ENCODE assay signal across 1 cellular context in the genomic region with DNA sequence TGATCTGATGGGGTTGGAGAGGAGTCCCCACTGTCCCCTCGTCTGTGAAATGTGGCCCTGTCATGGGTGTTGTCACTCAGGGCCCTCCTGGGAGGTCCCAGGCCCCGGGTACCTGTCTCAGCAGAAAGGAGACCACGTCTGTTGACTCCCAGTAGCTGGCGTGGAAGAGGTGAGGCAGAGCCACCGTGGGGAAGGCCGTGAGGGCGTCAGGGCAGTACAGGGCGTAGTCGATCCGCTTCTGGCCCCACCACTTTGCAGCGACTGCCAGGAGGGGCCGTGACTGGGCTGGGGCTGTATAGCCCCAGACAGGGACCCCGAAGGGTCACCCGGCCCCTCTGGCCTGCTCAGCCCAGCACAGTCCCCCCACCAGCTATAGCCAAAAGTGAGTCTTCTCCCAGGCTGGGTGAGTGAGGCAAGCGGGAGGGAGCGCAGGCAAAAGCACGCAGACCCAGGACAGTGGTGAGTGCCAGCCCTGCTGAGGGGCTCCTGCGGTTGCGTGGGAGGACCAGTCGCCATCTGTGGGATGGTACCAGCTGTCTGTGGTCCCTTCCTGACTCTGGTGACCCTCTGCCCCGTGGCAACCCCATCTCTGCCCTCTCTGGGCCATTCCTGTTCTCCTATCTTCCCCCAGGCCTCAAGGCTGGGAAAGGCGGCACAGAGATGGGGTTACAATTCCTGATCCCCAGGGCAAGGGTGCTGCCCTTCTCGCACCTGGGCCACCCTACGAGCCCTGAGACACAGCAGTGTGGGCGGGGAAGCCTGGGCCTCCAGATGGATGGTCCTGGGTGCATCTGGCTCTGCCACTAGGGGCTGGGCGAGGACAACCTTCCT.
TF ChIP-seq lines count a peak whose summit lies in the region.

No MANE protein-coding gene starts in this region.

TF ChIP-seq in GM23338, 12 proteins besides CTCF, POLR2A, EP300 and RAD21:
- TF ChIP-seq NANOG (IDR thresholded peaks at IDR 0.05; ENCODE audit: borderline replicate concordance) (no peak), EZH2phosphoT487 (IDR thresholded peaks at IDR 0.05; ENCODE audit: unreplicated experiment) (no peak), POLR2AphosphoS5 (IDR thresholded peaks at IDR 0.05; ENCODE audit: low read depth) (no peak), ZNF462 (CRISPR knock-in tag; IDR thresholded peaks at IDR 0.05) (no peak), CREB1 (CRISPR knock-in tag; IDR thresholded peaks at IDR 0.05; ENCODE audit: low read depth) (no peak), JUNB (IDR thresholded peaks at IDR 0.05; ENCODE audit: unreplicated experiment) (no peak), STAT1 (IDR thresholded peaks at IDR 0.05; ENCODE audit: unreplicated experiment) (no peak), ZNF114 (CRISPR knock-in tag; IDR thresholded peaks at IDR 0.05) (no peak), EZH2 (IDR thresholded peaks at IDR 0.05; ENCODE audit: low read depth, unreplicated experiment) (no peak), ZNF331 (CRISPR knock-in tag; IDR thresholded peaks at IDR 0.05; ENCODE audit: low read depth) (no peak)
- TF ChIP-seq, protein P1, sequence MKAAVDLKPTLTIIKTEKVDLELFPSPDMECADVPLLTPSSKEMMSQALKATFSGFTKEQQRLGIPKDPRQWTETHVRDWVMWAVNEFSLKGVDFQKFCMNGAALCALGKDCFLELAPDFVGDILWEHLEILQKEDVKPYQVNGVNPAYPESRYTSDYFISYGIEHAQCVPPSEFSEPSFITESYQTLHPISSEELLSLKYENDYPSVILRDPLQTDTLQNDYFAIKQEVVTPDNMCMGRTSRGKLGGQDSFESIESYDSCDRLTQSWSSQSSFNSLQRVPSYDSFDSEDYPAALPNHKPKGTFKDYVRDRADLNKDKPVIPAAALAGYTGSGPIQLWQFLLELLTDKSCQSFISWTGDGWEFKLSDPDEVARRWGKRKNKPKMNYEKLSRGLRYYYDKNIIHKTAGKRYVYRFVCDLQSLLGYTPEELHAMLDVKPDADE (IDR thresholded peaks at IDR 0.05), result no peak
- TF ChIP-seq, protein P2, sequence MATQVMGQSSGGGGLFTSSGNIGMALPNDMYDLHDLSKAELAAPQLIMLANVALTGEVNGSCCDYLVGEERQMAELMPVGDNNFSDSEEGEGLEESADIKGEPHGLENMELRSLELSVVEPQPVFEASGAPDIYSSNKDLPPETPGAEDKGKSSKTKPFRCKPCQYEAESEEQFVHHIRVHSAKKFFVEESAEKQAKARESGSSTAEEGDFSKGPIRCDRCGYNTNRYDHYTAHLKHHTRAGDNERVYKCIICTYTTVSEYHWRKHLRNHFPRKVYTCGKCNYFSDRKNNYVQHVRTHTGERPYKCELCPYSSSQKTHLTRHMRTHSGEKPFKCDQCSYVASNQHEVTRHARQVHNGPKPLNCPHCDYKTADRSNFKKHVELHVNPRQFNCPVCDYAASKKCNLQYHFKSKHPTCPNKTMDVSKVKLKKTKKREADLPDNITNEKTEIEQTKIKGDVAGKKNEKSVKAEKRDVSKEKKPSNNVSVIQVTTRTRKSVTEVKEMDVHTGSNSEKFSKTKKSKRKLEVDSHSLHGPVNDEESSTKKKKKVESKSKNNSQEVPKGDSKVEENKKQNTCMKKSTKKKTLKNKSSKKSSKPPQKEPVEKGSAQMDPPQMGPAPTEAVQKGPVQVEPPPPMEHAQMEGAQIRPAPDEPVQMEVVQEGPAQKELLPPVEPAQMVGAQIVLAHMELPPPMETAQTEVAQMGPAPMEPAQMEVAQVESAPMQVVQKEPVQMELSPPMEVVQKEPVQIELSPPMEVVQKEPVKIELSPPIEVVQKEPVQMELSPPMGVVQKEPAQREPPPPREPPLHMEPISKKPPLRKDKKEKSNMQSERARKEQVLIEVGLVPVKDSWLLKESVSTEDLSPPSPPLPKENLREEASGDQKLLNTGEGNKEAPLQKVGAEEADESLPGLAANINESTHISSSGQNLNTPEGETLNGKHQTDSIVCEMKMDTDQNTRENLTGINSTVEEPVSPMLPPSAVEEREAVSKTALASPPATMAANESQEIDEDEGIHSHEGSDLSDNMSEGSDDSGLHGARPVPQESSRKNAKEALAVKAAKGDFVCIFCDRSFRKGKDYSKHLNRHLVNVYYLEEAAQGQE (IDR thresholded peaks at IDR 0.05; ENCODE audit: unreplicated experiment), result no peak
TF ChIP-seq in GM23338: peak in this region for 0.
